In the genomic region with DNA sequence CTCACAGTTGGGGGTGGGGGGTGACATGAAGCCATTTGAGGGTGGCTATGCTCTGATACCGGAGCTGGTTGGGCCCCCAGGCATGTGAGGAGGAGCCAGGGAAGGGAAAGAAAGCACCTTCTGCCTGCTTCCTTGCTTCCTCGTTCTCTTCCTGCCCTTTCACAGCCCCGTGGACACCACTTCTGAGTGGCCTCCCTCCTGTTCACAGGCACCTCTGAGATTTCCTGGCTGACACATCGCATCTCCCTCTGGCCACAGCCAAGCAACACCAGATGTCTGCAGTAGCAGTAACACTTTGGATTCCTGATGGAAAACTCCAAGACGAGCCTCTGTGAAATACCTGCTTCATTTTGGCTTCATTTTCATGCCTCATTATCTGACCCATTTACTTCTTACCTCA, we compare ENCODE assay signal across 20 cellular contexts.
A peak's percentile ranks its signal among the peaks of the same experiment; 100 is the strongest.
DNase-seq lines count a peak whose midpoint lies in the region; ATAC-seq and TF ChIP-seq lines count a peak whose summit lies in the region.
"Had no signal": no experiment of that assay in that cellular context is flagged by ENCODE, and none has a peak within 500 bp of the region (broad histone marks: within the 10 kb centered on the region; RNA-seq: fewer than 3 reads in every experiment).

No MANE protein-coding gene starts in this region.

- no peaks in the 10 kb centered on the region for H3K36me3 Mint-ChIP-seq in brain
- H3K36me3 Mint-ChIP-seq: activated naive CD4-positive, alpha-beta T cell treated with anti-CD3 and anti-CD28 coated beads, Interleukin-2, amount 50 U/mL, for 24 hours; CD4-positive, CD25-positive, alpha-beta regulatory T cell had no signal

- peak overlapping the region in 1 of 2 experiments; percentile 4 for H2BK12ac ChIP-seq in mesenchymal stem cell (ENCODE audit: low read length in 2 of 2)

- no TSS peak for BruUV-seq in mammary epithelial cell (replicated peaks; lab: Mats Ljungman, UMichigan)

- H3K9me3 ChIP-seq in mammary epithelial cell (replicated peaks; ENCODE audit: insufficient read depth, low read length): no peaks in the 10 kb centered on the region
- no peaks in the 10 kb centered on the region for H3K9me3 ChIP-seq in breast epithelium
- H3K9me3 ChIP-seq in mesenchymal stem cell (ENCODE audit: control insufficient read depth, low read length): no peaks in the 10 kb centered on the region
- H3K9me3 ChIP-seq in tibial artery: peaks cover 0 to 1% (median 0%) of the 10 kb centered on the region in 3 donors

- no peak overlapping the region for H2AK5ac ChIP-seq in mesenchymal stem cell (ENCODE audit: low read length, severe bottlenecking)

- H4K91ac ChIP-seq in mesenchymal stem cell (ENCODE audit: low read length): no peak overlapping the region

- ATAC-seq in HG03439 (IDR thresholded peaks at IDR 0.05; ENCODE audit: unreplicated experiment) (no peak), GM18861 (IDR thresholded peaks at IDR 0.05; ENCODE audit: unreplicated experiment) (no peak)
- ATAC-seq: activated T-cell treated with anti-CD3 and anti-CD28 coated beads, Interleukin-2, amount 50 U/mL, for 72 hours; naive thymus-derived CD4-positive, alpha-beta T cell had no signal

- intact Hi-C loops in mammary epithelial cell (cut with micrococcal nuclease) (no loop called here), breast epithelium (cut with DNase I; ENCODE audit: low total_unique reads) (no loop called here), tibial artery (cut with DNase I; ENCODE audit: low total_unique reads) (no loop called here)

- H4K8ac ChIP-seq in mesenchymal stem cell (ENCODE audit: low read length): peak overlapping the region; percentile 78

- H3K4me1 ChIP-seq in mammary epithelial cell (ENCODE audit: insufficient read depth, low read length): peaks cover 15% of the 10 kb centered on the region
- H3K4me1 ChIP-seq in breast epithelium: no peaks in the 10 kb centered on the region
- H3K4me1 ChIP-seq in mesenchymal stem cell (ENCODE audit: control insufficient read depth, insufficient read depth, low read depth, low read length): peaks cover 4% of the 10 kb centered on the region
- H3K4me1 ChIP-seq in tibial artery: no peaks in the 10 kb centered on the region
- H3K4me1 ChIP-seq: parathyroid adenoma had no signal

- H3K4me3 ChIP-seq in mammary epithelial cell (replicated peaks in 1 of 3; ENCODE audit: insufficient read depth in 1 of 3, low read depth in 2 of 3, low read length in 3 of 3): no peak overlapping the region
- H3K4me3 ChIP-seq in breast epithelium: no peak overlapping the region
- H3K4me3 ChIP-seq in mesenchymal stem cell (ENCODE audit: insufficient read depth in 1 of 2, low read depth in 1 of 2, low read length in 2 of 2): no peak overlapping the region
- no peak overlapping the region for H3K4me3 ChIP-seq in tibial artery
- H3K4me3 ChIP-seq: SJCRH30 had no signal

- DNase-seq in mammary epithelial cell: no peak
- DNase-seq in breast epithelium (ENCODE audit: low spot score in 2 of 2): no peak
- no peak for DNase-seq in mesenchymal stem cell
- DNase-seq in NCI-H510A (lab: John Stamatoyannopoulos, UW): no peak
- DNase-seq in tibial artery: no peak
- DNase-seq: activated CD4-positive, CD25-positive, alpha-beta regulatory T cell; activated T-cell treated with anti-CD3 and anti-CD28 coated beads, Interleukin-2, amount 50 U/mL, for 72 hours; CD4-positive, CD25-positive, alpha-beta regulatory T cell; erythroblast; H9; naive thymus-derived CD4-positive, alpha-beta T cell; NCI-H1092 treated with DMSO at 0.1 percent for 48 hours had no signal

- CTCF ChIA-PET in mammary epithelial cell (lab: Charles Lee; ENCODE audit: low non-redundant PET): no interaction called here

- H2BK120ac ChIP-seq in mesenchymal stem cell (ENCODE audit: low read depth, low read length): no peak overlapping the region

- H3K4me3 Mint-ChIP-seq in brain: no peak overlapping the region
- H3K4me3 Mint-ChIP-seq: activated naive CD4-positive, alpha-beta T cell treated with anti-CD3 and anti-CD28 coated beads, Interleukin-2, amount 50 U/mL, for 24 hours; activated T-cell treated with anti-CD3 and anti-CD28 coated beads, Interleukin-2, amount 50 U/mL, for 72 hours; CD4-positive, CD25-positive, alpha-beta regulatory T cell; dendritic cell treated with granulocyte-macrophage colony-stimulating factor and Interleukin-4, amounts not matched to agents 40 ng/mL and 50 ng/mL, for 4 days; H9; naive thymus-derived CD4-positive, alpha-beta T cell had no signal

- in situ Hi-C loops in mammary epithelial cell (cut with MboI; ENCODE audit: low sequenced_read_pairs in 2 of 2): no loop called here

- H3K79me1 ChIP-seq in mesenchymal stem cell (replicated peaks; ENCODE audit: low read length, poor library complexity, severe bottlenecking): no peaks in the 10 kb centered on the region

- no peak overlapping the region for H2BK5ac ChIP-seq in mesenchymal stem cell (ENCODE audit: low read depth, low read length, poor library complexity, severe bottlenecking)

- no peaks in the 10 kb centered on the region for H3K79me2 ChIP-seq in mammary epithelial cell (ENCODE audit: insufficient read depth, low read length)
- H3K79me2 ChIP-seq: parathyroid adenoma had no signal

- no peak overlapping the region for H2BK15ac ChIP-seq in mesenchymal stem cell (ENCODE audit: low read depth, poor library complexity, severe bottlenecking)

- H2AFZ ChIP-seq in mammary epithelial cell (ENCODE audit: low read depth, low read length): peak overlapping the region; percentile 41
- H2AFZ ChIP-seq in mesenchymal stem cell (ENCODE audit: low read depth, low read length): no peak overlapping the region
- H2AFZ ChIP-seq: parathyroid adenoma had no signal

- H3K27ac Mint-ChIP-seq in brain: peak overlapping the region in 3 of 5 experiments; percentile 23 to 61 (median 36)
- H3K27ac Mint-ChIP-seq: activated naive CD4-positive, alpha-beta T cell treated with anti-CD3 and anti-CD28 coated beads, Interleukin-2, amount 50 U/mL, for 24 hours; activated T-cell treated with anti-CD3 and anti-CD28 coated beads, Interleukin-2, amount 50 U/mL, for 72 hours; dendritic cell treated with granulocyte-macrophage colony-stimulating factor and Interleukin-4, amounts not matched to agents 40 ng/mL and 50 ng/mL, for 4 days; H9 had no signal

- H3K14ac ChIP-seq in mesenchymal stem cell (ENCODE audit: low read length in 2 of 2): no peak overlapping the region

- H3K18ac ChIP-seq in mesenchymal stem cell (ENCODE audit: low read depth in 1 of 2, low read length in 2 of 2): peak overlapping the region; percentile 40 to 65

- WGBS in mammary epithelial cell (ENCODE audit: low coverage, missing lambda C conversion rate): 66% methylated on average over 5 of the region's 5 CpGs
- 64% methylated on average over 5 of the region's 5 CpGs for WGBS in mesenchymal stem cell

- no peak overlapping the region for H3K9ac ChIP-seq in mammary epithelial cell (ENCODE audit: insufficient read depth, low read length)
- no peak overlapping the region for H3K9ac ChIP-seq in mesenchymal stem cell (ENCODE audit: low read length)
- H3K9ac ChIP-seq: KMS-11, parathyroid adenoma had no signal

- no peak overlapping the region for H3K4me2 ChIP-seq in mammary epithelial cell (ENCODE audit: insufficient read depth, low read depth, low read length)
- no peak overlapping the region for H3K4me2 ChIP-seq in mesenchymal stem cell (ENCODE audit: low read length, poor library complexity, severe bottlenecking)
- H3K4me2 ChIP-seq: KMS-11 had no signal

- H3K27me3 Mint-ChIP-seq in brain: no peaks in the 10 kb centered on the region
- H3K27me3 Mint-ChIP-seq: activated naive CD4-positive, alpha-beta T cell treated with anti-CD3 and anti-CD28 coated beads, Interleukin-2, amount 50 U/mL, for 24 hours; CD4-positive, CD25-positive, alpha-beta regulatory T cell; naive thymus-derived CD4-positive, alpha-beta T cell had no signal

- no peaks in the 10 kb centered on the region for H3K27me3 ChIP-seq in mammary epithelial cell (ENCODE audit: insufficient read depth, low read length)
- no peaks in the 10 kb centered on the region for H3K27me3 ChIP-seq in breast epithelium
- peaks cover 0 to 25% of the 10 kb centered on the region in 2 experiments for H3K27me3 ChIP-seq in mesenchymal stem cell (ENCODE audit: control insufficient read depth in 1 of 2, insufficient read depth in 1 of 2, low read length in 2 of 2)
- H3K27me3 ChIP-seq in tibial artery: no peaks in the 10 kb centered on the region
- H3K27me3 ChIP-seq: SJCRH30 had no signal

- no peaks in the 10 kb centered on the region for H3K36me3 ChIP-seq in mammary epithelial cell (ENCODE audit: insufficient read depth, low read length)
- no peaks in the 10 kb centered on the region for H3K36me3 ChIP-seq in breast epithelium
- H3K36me3 ChIP-seq in mesenchymal stem cell (ENCODE audit: control insufficient read depth in 1 of 2, insufficient read depth in 2 of 2, low read depth in 1 of 2, low read length in 2 of 2): no peaks in the 10 kb centered on the region
- no peaks in the 10 kb centered on the region for H3K36me3 ChIP-seq in tibial artery
- H3K36me3 ChIP-seq: SJCRH30 had no signal

- TF ChIP-seq POLR2A in breast epithelium (IDR thresholded peaks at IDR 0.05): no peak

- H4K20me1 ChIP-seq in mammary epithelial cell (ENCODE audit: insufficient read depth, low read length): no peaks in the 10 kb centered on the region

- H3K27ac ChIP-seq in mammary epithelial cell (ENCODE audit: insufficient read depth, low read depth, low read length): no peak overlapping the region
- H3K27ac ChIP-seq in breast epithelium: peak overlapping the region in 1 of 2 donors; percentile 73
- no peak overlapping the region for H3K27ac ChIP-seq in mesenchymal stem cell (ENCODE audit: low read length, poor library complexity, severe bottlenecking)
- no peak overlapping the region for H3K27ac ChIP-seq in tibial artery
- H3K27ac ChIP-seq: KMS-11, parathyroid adenoma, SJCRH30 had no signal

- peaks cover 0 to 6% (median 2%) of the 10 kb centered on the region in 5 experiments for H3K9me3 Mint-ChIP-seq in brain
- H3K9me3 Mint-ChIP-seq: activated T-cell treated with anti-CD3 and anti-CD28 coated beads, Interleukin-2, amount 50 U/mL, for 72 hours; dendritic cell treated with granulocyte-macrophage colony-stimulating factor and Interleukin-4, amounts not matched to agents 40 ng/mL and 50 ng/mL, for 4 days had no signal

- TF ChIP-seq CTCF in mammary epithelial cell (conservative IDR thresholded peaks at IDR 0.05 in 1 of 2, IDR thresholded peaks at IDR 0.05 in 1 of 2; ENCODE audit: extremely low read depth in 1 of 2, insufficient read depth in 1 of 2, low read depth in 1 of 2, low read length in 2 of 2) (no peak), breast epithelium (IDR thresholded peaks at IDR 0.05) (no peak), brain (conservative IDR thresholded peaks at IDR 0.05) (no peak), tibial artery (IDR thresholded peaks at IDR 0.05) (no peak)

- no peak overlapping the region for H3K23ac ChIP-seq in mesenchymal stem cell (ENCODE audit: low read length in 2 of 2)

- dilution Hi-C loops in mammary epithelial cell (cut with HindIII; ENCODE audit: low sequenced_read_pairs): no loop called here

- peaks cover 35% of the 10 kb centered on the region for H3K4me1 Mint-ChIP-seq in brain
- H3K4me1 Mint-ChIP-seq: activated naive CD4-positive, alpha-beta T cell treated with anti-CD3 and anti-CD28 coated beads, Interleukin-2, amount 50 U/mL, for 24 hours; CD4-positive, CD25-positive, alpha-beta regulatory T cell had no signal

- H3K4ac ChIP-seq in mesenchymal stem cell (ENCODE audit: low read depth in 1 of 2, low read length in 2 of 2): peak overlapping the region in 1 of 2 experiments; percentile 19
